ENCODE assay signal across 9 cellular contexts in genomic region chr4:158169931-158170690, GRCh38. TPM values are rescaled to one million over a fixed set of nuclear protein-coding genes. Genes with fewer than 3 reads are reported as not detected.
DNase-seq lines count a peak whose midpoint lies in the region; ATAC-seq and TF ChIP-seq lines count a peak whose summit lies in the region.
"Had no signal": no experiment of that assay in that cellular context is flagged by ENCODE, and none has a peak within 500 bp of the region (broad histone marks: within the 10 kb centered on the region; RNA-seq: fewer than 3 reads in every experiment).

No MANE protein-coding gene starts in this region.

- TF ChIP-seq CTCF in CD14-positive monocyte (IDR thresholded peaks at IDR 0.05), result no peak
- TF ChIP-seq CTCF in epithelial cell of esophagus (IDR thresholded peaks at IDR 0.05; ENCODE audit: insufficient read depth, low read depth, low read length, missing control alignments), result no peak
- no peak for TF ChIP-seq CTCF in osteoblast (IDR thresholded peaks at IDR 0.05; ENCODE audit: extremely low read depth, low read depth, low read length)

- peaks cover 19% of the 10 kb centered on the region for H3K79me2 ChIP-seq in osteoblast (ENCODE audit: insufficient read depth, low read length)

- ATAC-seq in HG02571 (IDR thresholded peaks at IDR 0.05; ENCODE audit: unreplicated experiment) (no peak), GM19452 (IDR thresholded peaks at IDR 0.05; ENCODE audit: unreplicated experiment) (no peak)

- H3K4me3 ChIP-seq in epithelial cell of esophagus (ENCODE audit: low read length) (peak overlapping the region; percentile 54), osteoblast (ENCODE audit: insufficient read depth, low read length) (peak overlapping the region; percentile 63)

- H3K27me3 ChIP-seq in osteoblast (ENCODE audit: insufficient read depth, low read length), result no peaks in the 10 kb centered on the region

- peaks cover 4% of the 10 kb centered on the region for H3K36me3 ChIP-seq in osteoblast (ENCODE audit: insufficient read depth, low read length)

- H3K4me2 ChIP-seq in osteoblast (ENCODE audit: insufficient read depth, low read length), result peak overlapping the region; percentile 79

- peak overlapping the region; percentile 85 to 95 (median 92) for H3K27ac Mint-ChIP-seq in CD14-positive monocyte

- peaks cover 27% of the 10 kb centered on the region for H3K4me1 ChIP-seq in osteoblast (ENCODE audit: insufficient read depth, low read length)

- DNase-seq in CD14-positive monocyte (ENCODE audit: low spot score) (no peak), NCI-H526 treated with DMSO at 0.1 percent for 48 hours (lab: John Stamatoyannopoulos, UW) (peak; percentile 90), epithelial cell of esophagus (ENCODE audit: low read depth) (peak; percentile 9), osteoblast (ENCODE audit: insufficient read length, low spot score, missing footprints) (no peak), hepatic stellate cell (ENCODE audit: low spot score) (no peak), ureter (ENCODE audit: low spot score) (no peak)
- DNase-seq: stimulated activated CD4-positive, alpha-beta T cell treated with anti-CD3 and anti-CD28 coated beads, Interleukin-4, amount 100 ng/mL, for 4 hours had no signal

- no peaks in the 10 kb centered on the region for H3K9me3 ChIP-seq in osteoblast (ENCODE audit: low read depth, low read length)

- peaks cover 68% of the 10 kb centered on the region for H3K4me1 Mint-ChIP-seq in CD14-positive monocyte

- H4K20me1 ChIP-seq in osteoblast (ENCODE audit: insufficient read depth, low read length), result peaks cover 2% of the 10 kb centered on the region

- intact Hi-C loops in CD14-positive monocyte (cut with micrococcal nuclease), result loop anchor here (5.0 to 10.0 kb wide), 3 partner anchors 37 to 183 kb away; no protein-coding TSS in a partner anchor

- H3K9me3 Mint-ChIP-seq in CD14-positive monocyte, result no peaks in the 10 kb centered on the region

- H3K4me3 Mint-ChIP-seq in CD14-positive monocyte, result peak overlapping the region; percentile 93 to 98

- peak overlapping the region; percentile 60 for H3K27ac ChIP-seq in osteoblast (ENCODE audit: low read depth, low read length)

- H3K36me3 Mint-ChIP-seq in CD14-positive monocyte, result peaks cover 15 to 34% of the 10 kb centered on the region in 2 donors

- H2AFZ ChIP-seq in osteoblast (ENCODE audit: low read length), result peak overlapping the region; percentile 28

- H3K27me3 Mint-ChIP-seq in CD14-positive monocyte (ENCODE audit: low read depth in 3 of 3), result peaks cover 0 to 3% (median 0%) of the 10 kb centered on the region in 3 donors

RNA-seq across cellular contexts. Expression of gene GASK1B, which starts 2.7 kb away (rescaled TPM):
- polyA plus RNA-seq in CD14-positive monocyte, result 100 to 1,000 TPM in 1 of 2 donors, 10 to 100 TPM in 1; 82.2 to 106 TPM
- total RNA-seq in osteoblast (35.4 and 42.0 TPM in 2 replicates), ureter (30.8 TPM)

RNA-seq across cellular contexts. Expression of gene TMEM144, which starts 40.2 kb away (rescaled TPM):
- 1 to 10 TPM; 1.0 to 1.5 TPM for polyA plus RNA-seq in CD14-positive monocyte
- total RNA-seq in osteoblast (6.8 and 8.0 TPM in 2 replicates), ureter (26.2 TPM)

Comparison
In these comparisons a context has a peak if more than half of its experiments do, and no peak if none do; other contexts are left out.
1. DNase-seq: peak in NCI-H526 treated with DMSO at 0.1 percent for 48 hours (single experiment) and epithelial cell of esophagus (single experiment); none in CD14-positive monocyte (single experiment), osteoblast (single experiment), hepatic stellate cell (single experiment) and ureter (single experiment).